In the genomic region with DNA sequence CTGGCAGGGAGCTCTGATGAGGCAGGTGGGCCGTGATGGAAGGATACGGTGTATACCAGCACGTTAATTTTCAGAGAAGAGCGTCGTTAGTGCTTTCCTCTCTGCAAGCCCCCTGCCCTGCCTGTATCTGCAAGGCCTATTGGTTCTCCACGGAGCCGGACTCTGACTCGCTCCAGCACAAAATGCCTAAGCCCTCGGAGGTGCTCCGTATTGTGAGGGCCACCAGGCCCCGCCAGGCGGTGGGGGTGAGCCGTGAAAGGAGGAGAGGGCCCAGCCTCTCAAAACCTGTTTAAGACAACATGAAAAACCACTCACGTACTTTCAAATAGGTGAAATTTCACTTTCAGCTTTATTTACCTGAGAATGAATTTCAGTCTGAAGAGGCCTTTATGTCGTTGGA, we compare ENCODE assay signal across 24 cellular contexts.
"Had no signal": no experiment of that assay in that cellular context is flagged by ENCODE, and none has a peak within 500 bp of the region (broad histone marks: within the 10 kb centered on the region; RNA-seq: fewer than 3 reads in every experiment).

No MANE protein-coding gene starts in this region.

- H3K4me3 ChIP-seq: colonic mucosa, coronary artery, dorsolateral prefrontal cortex, esophagus muscularis mucosa, esophagus squamous epithelium, gastrocnemius medialis, gastroesophageal sphincter, heart left ventricle, heart right ventricle had no signal

- H3K27me3 ChIP-seq: colonic mucosa, esophagus muscularis mucosa, esophagus squamous epithelium, foreskin keratinocyte, gastrocnemius medialis had no signal

- DNase-seq: colonic mucosa; cortex of kidney; dermis blood vessel endothelial cell; dorsolateral prefrontal cortex; effector CD4-positive, alpha-beta T cell; effector CD8-positive, alpha-beta T cell; effector memory CD4-positive, alpha-beta T cell; effector memory CD8-positive, alpha-beta T cell; erythroblast; esophagus squamous epithelium; foreskin fibroblast; foreskin keratinocyte; foreskin melanocyte; gastrocnemius medialis; glutamatergic neuron; head of caudate nucleus; heart left ventricle; heart right ventricle had no signal

- H3K4me1 ChIP-seq: colonic mucosa, esophagus muscularis mucosa, esophagus squamous epithelium, foreskin keratinocyte, gastrocnemius medialis, gastroesophageal sphincter had no signal

- H3K27ac Mint-ChIP-seq: effector memory CD8-positive, alpha-beta T cell had no signal

- H3K27ac ChIP-seq: colonic mucosa, coronary artery, dorsolateral prefrontal cortex, epithelial cell of prostate, esophagus muscularis mucosa, esophagus squamous epithelium, foreskin keratinocyte, gastrocnemius medialis, gastroesophageal sphincter, heart left ventricle, heart right ventricle had no signal

- H3K27me3 Mint-ChIP-seq: effector memory CD8-positive, alpha-beta T cell had no signal

- H3K9me3 Mint-ChIP-seq: dendritic cell treated with granulocyte-macrophage colony-stimulating factor and Interleukin-4, amounts not matched to agents 40 ng/mL and 50 ng/mL, for 4 days; effector memory CD8-positive, alpha-beta T cell had no signal

- H3K4me3 Mint-ChIP-seq: dendritic cell treated with granulocyte-macrophage colony-stimulating factor and Interleukin-4, amounts not matched to agents 40 ng/mL and 50 ng/mL, for 4 days; effector memory CD8-positive, alpha-beta T cell had no signal

- ATAC-seq: effector memory CD8-positive, alpha-beta T cell; esophagus mucosa; foreskin keratinocyte; gastrocnemius medialis; gastroesophageal sphincter; heart left ventricle; heart right ventricle had no signal

- H3K36me3 ChIP-seq: colonic mucosa, esophagus muscularis mucosa, esophagus squamous epithelium, gastrocnemius medialis, gastroesophageal sphincter, heart left ventricle, heart right ventricle had no signal

- H3K9me3 ChIP-seq: colonic mucosa, esophagus muscularis mucosa, esophagus squamous epithelium, gastrocnemius medialis, heart left ventricle, heart right ventricle had no signal
